18 cellular contexts compared by ENCODE assay signal in genomic region chr15:31025996-31026395, GRCh38.
"Had no signal": no experiment of that assay in that cellular context is flagged by ENCODE, and none has a peak within 500 bp of the region (broad histone marks: within the 10 kb centered on the region; RNA-seq: fewer than 3 reads in every experiment).

No MANE protein-coding gene starts in this region.

- H3K27me3 ChIP-seq: heart left ventricle, right atrium auricular region, sigmoid colon, stomach had no signal

- H3K4me3 Mint-ChIP-seq: natural killer cell had no signal

- H3K27me3 Mint-ChIP-seq: type B pancreatic cell had no signal

- DNase-seq: cortex of kidney; dorsolateral prefrontal cortex; effector CD8-positive, alpha-beta T cell; heart left ventricle; hippocampal formation; kidney glomerular epithelial cell; mammary epithelial cell; natural killer cell; sigmoid colon; stimulated activated CD4-positive, alpha-beta T cell treated with anti-CD3 and anti-CD28 coated beads, Interleukin-2, amount 100 ng/mL, for 24 hours; stimulated activated naive CD4-positive, alpha-beta T cell; stomach; substantia nigra had no signal

- H3K36me3 ChIP-seq: heart left ventricle, right atrium auricular region, sigmoid colon, stomach had no signal

- H3K9me3 ChIP-seq: heart left ventricle, right atrium auricular region, sigmoid colon, stomach had no signal

- H3K9me3 Mint-ChIP-seq: natural killer cell, type B pancreatic cell had no signal

- H3K4me3 ChIP-seq: dorsolateral prefrontal cortex, heart left ventricle, right atrium auricular region, sigmoid colon, skin epidermis, stomach had no signal

- H3K36me3 Mint-ChIP-seq: natural killer cell, type B pancreatic cell had no signal

- H3K27ac Mint-ChIP-seq: natural killer cell, type B pancreatic cell had no signal

- ATAC-seq: esophagus mucosa, heart left ventricle, left lobe of liver, natural killer cell had no signal

- H3K27ac ChIP-seq: dorsolateral prefrontal cortex, heart left ventricle, right atrium auricular region, sigmoid colon, skin epidermis, stomach had no signal

- H3K4me1 ChIP-seq: stomach had no signal
